In genomic region chr13:43473437-43473836, GRCh38 we compare ENCODE assay signal across 16 cellular contexts.
DNase-seq lines count a peak whose midpoint lies in the region; ATAC-seq lines count a peak whose summit lies in the region.
"Had no signal": no experiment of that assay in that cellular context is flagged by ENCODE, and none has a peak within 500 bp of the region (broad histone marks: within the 10 kb centered on the region; RNA-seq: fewer than 3 reads in every experiment).

No MANE protein-coding gene starts in this region.

- H3K27ac Mint-ChIP-seq in T-cell, result no peak overlapping the region
- H3K27ac Mint-ChIP-seq: activated naive CD8-positive, alpha-beta T cell; CD4-positive, CD25-positive, alpha-beta regulatory T cell had no signal

- no peaks in the 10 kb centered on the region for H3K4me1 Mint-ChIP-seq in T-cell
- H3K4me1 Mint-ChIP-seq: CD4-positive, CD25-positive, alpha-beta regulatory T cell had no signal

- ATAC-seq in T-cell (replicated peaks in 1 of 4) (no peak), HG02970 (IDR thresholded peaks at IDR 0.05; ENCODE audit: low FRiP score, unreplicated experiment) (no peak)

- CTCF ChIA-PET in T-cell (lab: Charles Lee), result no interaction called here

- no peak overlapping the region for H3K4me3 Mint-ChIP-seq in T-cell
- H3K4me3 Mint-ChIP-seq: activated naive CD8-positive, alpha-beta T cell; CD4-positive, CD25-positive, alpha-beta regulatory T cell had no signal

- POLR2A ChIA-PET in T-cell (lab: Charles Lee), result no interaction called here

- no peaks in the 10 kb centered on the region for H3K36me3 Mint-ChIP-seq in T-cell
- H3K36me3 Mint-ChIP-seq: activated naive CD8-positive, alpha-beta T cell; CD4-positive, CD25-positive, alpha-beta regulatory T cell had no signal

- H3K9me3 Mint-ChIP-seq in T-cell, result no peaks in the 10 kb centered on the region

- peak; percentile 28 for DNase-seq in DMS153 treated with DMSO at 0.1 percent for 48 hours (lab: John Stamatoyannopoulos, UW; ENCODE audit: unreplicated experiment)
- DNase-seq in DMS153 (lab: John Stamatoyannopoulos, UW), result no peak
- DNase-seq in NCI-H82 (lab: John Stamatoyannopoulos, UW), result peak; percentile 45
- peak; percentile 0 for DNase-seq in dermis blood vessel endothelial cell
- peak; percentile 66 for DNase-seq in mucosa of gallbladder (ENCODE audit: low spot score)
- no peak for DNase-seq in T-cell
- no peak for DNase-seq in HK-2 (ENCODE audit: unreplicated experiment)
- DNase-seq: activated CD4-positive, CD25-positive, alpha-beta regulatory T cell; CD4-positive, CD25-positive, alpha-beta regulatory T cell; GDM1; mesenchymal stem cell; NCI-H1092; NK-92 treated with Interleukin-12 subunit alpha and Interleukin-12 subunit beta, amount 100 ng/mL, for 24 hours; stomach had no signal

- peaks cover 7 to 10% of the 10 kb centered on the region in 2 donors for H3K27me3 Mint-ChIP-seq in T-cell

Comparison
In these comparisons a context has a peak if more than half of its experiments do, and no peak if none do; other contexts are left out.
1. DNase-seq: peak in DMS153 treated with DMSO at 0.1 percent for 48 hours (single experiment), NCI-H82 (single experiment), dermis blood vessel endothelial cell (single experiment) and mucosa of gallbladder (single experiment); none in DMS153 (single experiment), T-cell (0 of 34) and HK-2 (single experiment).